13 cellular contexts compared by ENCODE assay signal in the genomic region with DNA sequence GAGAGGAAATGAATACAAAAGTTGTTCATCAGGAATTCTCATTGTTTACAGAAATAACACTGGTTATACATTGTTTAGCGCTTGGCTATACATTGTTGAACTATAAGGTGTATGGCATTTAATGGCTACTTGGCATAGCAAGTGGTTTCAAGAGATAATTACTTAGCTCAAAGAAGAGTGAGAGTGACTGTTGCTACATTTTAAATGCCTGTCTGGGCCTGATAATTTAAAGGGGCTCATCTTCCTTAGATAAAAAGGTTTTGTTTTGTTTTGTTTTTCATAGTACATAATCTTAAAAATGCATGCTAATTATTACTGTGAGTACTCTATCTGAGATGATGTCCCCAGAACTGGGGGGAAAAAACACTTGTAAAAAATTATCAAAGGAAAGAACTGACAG. TPM values are rescaled to one million over a fixed set of nuclear protein-coding genes. Genes with fewer than 3 reads are reported as not detected.
A peak's percentile ranks its signal among the peaks of the same experiment; 100 is the strongest.
DNase-seq lines count a peak whose midpoint lies in the region; ATAC-seq and TF ChIP-seq lines count a peak whose summit lies in the region.
"Had no signal": no experiment of that assay in that cellular context is flagged by ENCODE, and none has a peak within 500 bp of the region (broad histone marks: within the 10 kb centered on the region; RNA-seq: fewer than 3 reads in every experiment).

No MANE protein-coding gene starts in this region.

- DNase-seq in T-helper 2 cell treated with Interferon-gamma antibody and Interleukin-4, amounts not matched to agents 5 μg/mL and 100 μg/mL, for 36 hours (ENCODE audit: low spot score), result no peak
- DNase-seq in T-helper 2 cell (no peak), SK-N-MC (ENCODE audit: low read depth, low spot score) (no peak), hepatocyte (ENCODE audit: low spot score) (no peak), anterior cingulate cortex (lab: John Stamatoyannopoulos, UW) (no peak), dermis blood vessel endothelial cell (no peak)
- no peak for DNase-seq in stimulated activated effector memory CD8-positive, alpha-beta T cell treated with anti-CD3 and anti-CD28 coated beads, Interleukin-12 subunit alpha, Interleukin-12 subunit beta, amount 100 ng/mL, for 72 hours (ENCODE audit: low spot score in 2 of 2)
- DNase-seq: activated CD4-positive, CD25-positive, alpha-beta regulatory T cell; Kasumi-1; stimulated activated CD4-positive, alpha-beta T cell treated with anti-CD3 and anti-CD28 coated beads, Interleukin-4, amount 100 ng/mL, for 1 hour had no signal

- H3K4me2 ChIP-seq in hepatocyte, result peak overlapping the region; percentile 82

- peak overlapping the region; percentile 72 for H3K9ac ChIP-seq in SK-N-MC (ENCODE audit: insufficient read length)

- H2AFZ ChIP-seq in hepatocyte, result no peak overlapping the region

- no peaks in the 10 kb centered on the region for H3K9me2 ChIP-seq in hepatocyte (replicated peaks; ENCODE audit: insufficient read depth)

- H4K20me1 ChIP-seq in hepatocyte (ENCODE audit: insufficient read depth, poor library complexity, severe bottlenecking), result no peaks in the 10 kb centered on the region

- peaks cover 13% of the 10 kb centered on the region for H3K79me2 ChIP-seq in hepatocyte

- H3K27me3 ChIP-seq in hepatocyte, result no peaks in the 10 kb centered on the region
- H3K27me3 ChIP-seq: neutrophil had no signal

- peaks cover 2% of the 10 kb centered on the region for H3K27me3 Mint-ChIP-seq in T-helper 2 cell treated with Interferon-gamma antibody and Interleukin-4, amounts not matched to agents 5 μg/mL and 100 μg/mL, for 36 hours (ENCODE audit: low read depth)

- 88% methylated on average over 1 of the region's 1 CpG for WGBS in hepatocyte (ENCODE audit: low lambda C conversion rate, missing lambda C conversion rate)

- H3K27ac ChIP-seq in SK-N-MC (peak overlapping the region; percentile 95), hepatocyte (peak overlapping the region; percentile 91)
- H3K27ac ChIP-seq: neutrophil had no signal

- peaks cover 24% of the 10 kb centered on the region for H3K36me3 Mint-ChIP-seq in T-helper 2 cell treated with Interferon-gamma antibody and Interleukin-4, amounts not matched to agents 5 μg/mL and 100 μg/mL, for 36 hours (ENCODE audit: low read depth)
- peaks cover 14% of the 10 kb centered on the region for H3K36me3 Mint-ChIP-seq in stimulated activated effector memory CD8-positive, alpha-beta T cell treated with anti-CD3 and anti-CD28 coated beads, Interleukin-12 subunit alpha, Interleukin-12 subunit beta, amount 100 ng/mL, for 72 hours

- no peaks in the 10 kb centered on the region for H3K9me3 Mint-ChIP-seq in T-helper 2 cell treated with Interferon-gamma antibody and Interleukin-4, amounts not matched to agents 5 μg/mL and 100 μg/mL, for 36 hours
- no peaks in the 10 kb centered on the region for H3K9me3 Mint-ChIP-seq in stimulated activated effector memory CD8-positive, alpha-beta T cell treated with anti-CD3 and anti-CD28 coated beads, Interleukin-12 subunit alpha, Interleukin-12 subunit beta, amount 100 ng/mL, for 72 hours

- H3K4me3 ChIP-seq in SK-N-MC (peak overlapping the region; percentile 82), hepatocyte (no peak overlapping the region)

- peaks cover 30% of the 10 kb centered on the region for H3K4me1 Mint-ChIP-seq in T-helper 2 cell treated with Interferon-gamma antibody and Interleukin-4, amounts not matched to agents 5 μg/mL and 100 μg/mL, for 36 hours (ENCODE audit: low read depth)
- peaks cover 42% of the 10 kb centered on the region for H3K4me1 Mint-ChIP-seq in stimulated activated effector memory CD8-positive, alpha-beta T cell treated with anti-CD3 and anti-CD28 coated beads, Interleukin-12 subunit alpha, Interleukin-12 subunit beta, amount 100 ng/mL, for 72 hours

- no peak for TF ChIP-seq CTCF in hepatocyte (IDR thresholded peaks at IDR 0.05; ENCODE audit: poor library complexity)

- no peak for ATAC-seq in stimulated activated effector memory CD8-positive, alpha-beta T cell treated with anti-CD3 and anti-CD28 coated beads, Interleukin-12 subunit alpha, Interleukin-12 subunit beta, amount 100 ng/mL, for 72 hours
- no peak for ATAC-seq in HG03280 (IDR thresholded peaks at IDR 0.05; ENCODE audit: unreplicated experiment)
- ATAC-seq: Panc1 had no signal

- H3K36me3 ChIP-seq in SK-N-MC (ENCODE audit: insufficient read depth, low read length) (peaks cover 16% of the 10 kb centered on the region), hepatocyte (replicated peaks; ENCODE audit: insufficient read depth, low read depth) (no peaks in the 10 kb centered on the region)

- H3K9me3 ChIP-seq in SK-N-MC (ENCODE audit: low read depth, low read length) (no peaks in the 10 kb centered on the region), hepatocyte (ENCODE audit: low read depth) (no peaks in the 10 kb centered on the region)
- H3K9me3 ChIP-seq: neutrophil had no signal

- H3K4me3 Mint-ChIP-seq in T-helper 2 cell treated with Interferon-gamma antibody and Interleukin-4, amounts not matched to agents 5 μg/mL and 100 μg/mL, for 36 hours, result peak overlapping the region; percentile 88
- H3K4me3 Mint-ChIP-seq in stimulated activated effector memory CD8-positive, alpha-beta T cell treated with anti-CD3 and anti-CD28 coated beads, Interleukin-12 subunit alpha, Interleukin-12 subunit beta, amount 100 ng/mL, for 72 hours, result peak overlapping the region; percentile 84

- peaks cover 11% of the 10 kb centered on the region for H3K4me1 ChIP-seq in hepatocyte (ENCODE audit: insufficient read depth)

- peak overlapping the region; percentile 46 for H3K27ac Mint-ChIP-seq in T-helper 2 cell treated with Interferon-gamma antibody and Interleukin-4, amounts not matched to agents 5 μg/mL and 100 μg/mL, for 36 hours
- H3K27ac Mint-ChIP-seq in stimulated activated effector memory CD8-positive, alpha-beta T cell treated with anti-CD3 and anti-CD28 coated beads, Interleukin-12 subunit alpha, Interleukin-12 subunit beta, amount 100 ng/mL, for 72 hours, result peak overlapping the region; percentile 7

RNA-seq across cellular contexts. Expression of gene SMPD1, which starts 1.5 kb away (rescaled TPM):
- total RNA-seq in hepatocyte, result 65.2 and 70.0 TPM in 2 replicates
- 61.7 and 63.0 TPM in 2 replicates for polyA plus RNA-seq in hepatocyte
- total RNA-seq in dermis blood vessel endothelial cell, result 25.2 and 27.6 TPM in 2 replicates

RNA-seq across cellular contexts. Expression of gene APBB1, which starts 30.1 kb away (rescaled TPM):
- total RNA-seq in hepatocyte (33.0 and 38.3 TPM in 2 replicates), dermis blood vessel endothelial cell (43.9 and 52.9 TPM in 2 replicates)
- 41.5 and 48.7 TPM in 2 replicates for polyA plus RNA-seq in hepatocyte

RNA-seq across cellular contexts. Expression of gene HPX, which starts 52.0 kb away (rescaled TPM):
- total RNA-seq in hepatocyte (361 and 367 TPM in 2 replicates), dermis blood vessel endothelial cell (0.19 and 0.51 TPM in 2 replicates)
- 229 and 358 TPM in 2 replicates for polyA plus RNA-seq in hepatocyte

Comparison
In these comparisons a context has a peak if more than half of its experiments do, and no peak if none do; other contexts are left out.
1. RNA of gene HPX, which starts 52.0 kb away (total RNA-seq): 361 to 367 TPM in hepatocyte; 0.19 to 0.51 TPM in dermis blood vessel endothelial cell; every median in the first group is over 100 times any median in the second.